Comparison of ENCODE assay signal across 11 cellular contexts in the genomic region with DNA sequence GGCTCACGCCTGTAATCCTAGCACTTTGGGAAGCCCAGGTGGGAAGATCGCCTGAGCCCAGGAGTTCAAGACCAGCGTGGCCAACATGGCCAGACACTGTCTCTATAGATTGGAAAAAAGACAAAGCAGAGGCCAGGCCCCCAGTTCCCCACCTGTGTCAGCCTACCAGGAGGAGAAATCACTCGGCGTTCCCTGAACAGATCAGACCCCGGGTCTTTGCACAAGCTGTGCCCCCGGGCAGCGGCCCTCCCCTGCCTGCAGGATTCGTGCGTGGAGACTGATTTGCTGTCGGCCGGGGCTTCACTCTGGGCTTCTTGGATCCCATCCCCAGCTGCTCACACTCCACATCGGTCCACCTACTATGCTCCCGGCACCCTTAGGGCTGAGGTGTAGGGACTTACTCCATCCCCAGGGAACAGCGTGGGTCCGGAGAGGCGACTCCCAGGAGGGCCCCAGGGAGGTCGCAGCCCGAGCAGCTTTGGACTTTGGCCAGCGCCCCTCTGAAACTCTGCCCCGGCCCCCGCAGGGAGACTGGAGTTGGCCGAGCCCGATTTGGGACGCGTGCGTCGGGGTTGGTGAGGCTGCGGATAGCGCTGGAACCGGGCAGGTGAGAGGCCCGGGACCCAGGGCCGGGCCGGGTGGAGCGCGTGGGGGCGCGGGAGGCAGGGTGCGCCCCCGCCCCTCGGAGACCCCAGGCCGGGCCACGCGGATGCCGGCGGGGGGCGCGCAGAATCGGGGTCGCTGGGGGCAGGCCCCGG. TPM values are rescaled to one million over a fixed set of nuclear protein-coding genes. Genes with fewer than 3 reads are reported as not detected.
A peak's percentile ranks its signal among the peaks of the same experiment; 100 is the strongest.
DNase-seq lines count a peak whose midpoint lies in the region; ATAC-seq, FAIRE-seq and TF ChIP-seq lines count a peak whose summit lies in the region.
"Had no signal": no experiment of that assay in that cellular context is flagged by ENCODE, and none has a peak within 500 bp of the region (broad histone marks: within the 10 kb centered on the region; RNA-seq: fewer than 3 reads in every experiment).

No MANE protein-coding gene starts in this region.

- no peak for TF ChIP-seq RAD21 in liver (IDR thresholded peaks at IDR 0.05)

- TF ChIP-seq POLR2A in tibial nerve (IDR thresholded peaks at IDR 0.05) (no peak), GM12891 (IDR thresholded peaks at IDR 0.05; ENCODE audit: low read depth, low read length) (no peak)

- no peak overlapping the region for H3K27ac Mint-ChIP-seq in T-cell

- no peaks in the 10 kb centered on the region for H3K9me3 Mint-ChIP-seq in T-cell

- H3K27ac ChIP-seq in C4-2B, result peak overlapping the region; percentile 83
- peak overlapping the region; percentile 82 to 90 for H3K27ac ChIP-seq in liver (ENCODE audit: low read depth in 1 of 2, low read length in 2 of 2)
- peak overlapping the region in 1 of 4 donors; percentile 64 for H3K27ac ChIP-seq in tibial nerve
- H3K27ac ChIP-seq: left lung had no signal

- CTCF ChIA-PET in T-cell (lab: Charles Lee), result no interaction called here

- H3K27me3 ChIP-seq in liver (ENCODE audit: control insufficient read depth in 4 of 4, insufficient read depth in 4 of 4, low read length in 3 of 4) (no peaks in the 10 kb centered on the region), tibial nerve (peaks cover 0 to 69% of the 10 kb centered on the region in 2 donors)

- peak overlapping the region in 1 of 2 donors; percentile 37 for H3K9ac ChIP-seq in liver (ENCODE audit: low read depth in 1 of 2, low read length in 2 of 2)

- POLR2A ChIA-PET in T-cell (lab: Charles Lee), result no interaction called here

- no peak for FAIRE-seq in GM12891 (lab: Jason Lieb, UNC)

- H3K27me3 Mint-ChIP-seq in T-cell, result peaks cover 18 to 36% of the 10 kb centered on the region in 2 donors

- peaks cover 3% of the 10 kb centered on the region for H3K36me3 Mint-ChIP-seq in T-cell

- peak overlapping the region; percentile 25 to 62 (median 26) for H3K4me3 Mint-ChIP-seq in T-cell

- TF ChIP-seq CTCF in C4-2B (conservative IDR thresholded peaks at IDR 0.05), result no peak
- no peak for TF ChIP-seq CTCF in liver (IDR thresholded peaks at IDR 0.05; ENCODE audit: low read depth, low read length, missing input control)
- no peak for TF ChIP-seq CTCF in tibial nerve (IDR thresholded peaks at IDR 0.05)

- H3K36me3 ChIP-seq in liver (ENCODE audit: control insufficient read depth in 4 of 4, insufficient read depth in 3 of 4, low read depth in 1 of 4, low read length in 3 of 4), result no peaks in the 10 kb centered on the region
- H3K36me3 ChIP-seq in tibial nerve, result no peaks in the 10 kb centered on the region
- H3K36me3 ChIP-seq: left lung had no signal

- H3K9me3 ChIP-seq in liver (ENCODE audit: control insufficient read depth in 4 of 4, low read length in 3 of 4) (no peaks in the 10 kb centered on the region), tibial nerve (no peaks in the 10 kb centered on the region)
- H3K9me3 ChIP-seq: left lung had no signal

- H3K4me3 ChIP-seq in liver (ENCODE audit: low read depth in 1 of 3, low read length in 3 of 3) (peak overlapping the region in 1 of 3 donors; percentile 73), tibial nerve (no peak overlapping the region)
- H3K4me3 ChIP-seq: left lung had no signal

- peaks cover 7 to 13% (median 10%) of the 10 kb centered on the region in 3 donors for H3K4me1 Mint-ChIP-seq in T-cell

- ATAC-seq in T-cell (replicated peaks in 1 of 4) (no peak), HG03196 (IDR thresholded peaks at IDR 0.05; ENCODE audit: unreplicated experiment) (no peak)
- ATAC-seq: left lung had no signal

- peaks cover 15 to 53% (median 34%) of the 10 kb centered on the region in 4 donors for H3K4me1 ChIP-seq in liver (ENCODE audit: control insufficient read depth in 4 of 4, insufficient read depth in 4 of 4, low read length in 3 of 4)
- peaks cover 0 to 22% (median 0%) of the 10 kb centered on the region in 4 donors for H3K4me1 ChIP-seq in tibial nerve

- DNase-seq in T-cell, result no peak
- DNase-seq in tibial nerve (ENCODE audit: low spot score in 2 of 2), result no peak
- no peak for DNase-seq in GM12891 (ENCODE audit: insufficient read length, low spot score)
- DNase-seq: DND-41, Kasumi-1, left lung, NCI-H446 treated with DMSO at 0.1 percent for 48 hours, SW 1271 had no signal

- TF ChIP-seq EP300 in tibial nerve (IDR thresholded peaks at IDR 0.05), result no peak

- WGBS in liver, result 25% methylated on average over 51 of the region's 51 CpGs
- WGBS in tibial nerve, 2 donors, result 29 to 47% methylated on average over 14 to 33 of the region's 51 CpGs

TF ChIP-seq in liver, 16 proteins besides CTCF, POLR2A, EP300 and RAD21:
- TF ChIP-seq YY1 (IDR thresholded peaks at IDR 0.05) (no peak), GABPA (IDR thresholded peaks at IDR 0.05 in 1 of 2, conservative IDR thresholded peaks at IDR 0.05 in 1 of 2) (no peak), FOXA1 (IDR thresholded peaks at IDR 0.05) (no peak), RXRA (IDR thresholded peaks at IDR 0.05) (no peak), NR2F2 (IDR thresholded peaks at IDR 0.05) (no peak), JUND (IDR thresholded peaks at IDR 0.05) (no peak), HNF4A (conservative IDR thresholded peaks at IDR 0.05) (no peak), FOXA2 (IDR thresholded peaks at IDR 0.05) (no peak)
- TF ChIP-seq, protein P1, sequence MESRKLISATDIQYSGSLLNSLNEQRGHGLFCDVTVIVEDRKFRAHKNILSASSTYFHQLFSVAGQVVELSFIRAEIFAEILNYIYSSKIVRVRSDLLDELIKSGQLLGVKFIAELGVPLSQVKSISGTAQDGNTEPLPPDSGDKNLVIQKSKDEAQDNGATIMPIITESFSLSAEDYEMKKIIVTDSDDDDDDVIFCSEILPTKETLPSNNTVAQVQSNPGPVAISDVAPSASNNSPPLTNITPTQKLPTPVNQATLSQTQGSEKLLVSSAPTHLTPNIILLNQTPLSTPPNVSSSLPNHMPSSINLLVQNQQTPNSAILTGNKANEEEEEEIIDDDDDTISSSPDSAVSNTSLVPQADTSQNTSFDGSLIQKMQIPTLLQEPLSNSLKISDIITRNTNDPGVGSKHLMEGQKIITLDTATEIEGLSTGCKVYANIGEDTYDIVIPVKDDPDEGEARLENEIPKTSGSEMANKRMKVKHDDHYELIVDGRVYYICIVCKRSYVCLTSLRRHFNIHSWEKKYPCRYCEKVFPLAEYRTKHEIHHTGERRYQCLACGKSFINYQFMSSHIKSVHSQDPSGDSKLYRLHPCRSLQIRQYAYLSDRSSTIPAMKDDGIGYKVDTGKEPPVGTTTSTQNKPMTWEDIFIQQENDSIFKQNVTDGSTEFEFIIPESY (IDR thresholded peaks at IDR 0.05), result no peak
TF ChIP-seq in liver: peak in this region for 0.

TF ChIP-seq in GM12891, 5 proteins besides CTCF, POLR2A, EP300 and RAD21:
- TF ChIP-seq POLR2AphosphoS5 (IDR thresholded peaks at IDR 0.05; ENCODE audit: low read depth, low read length) (no peak), PAX5 (IDR thresholded peaks at IDR 0.05; ENCODE audit: insufficient read depth, low read length, severe bottlenecking) (no peak), SPI1 (IDR thresholded peaks at IDR 0.05; ENCODE audit: low read depth, low read length) (no peak)

RNA-seq across cellular contexts. Expression of a gene that starts 0.5 kb away (rescaled TPM):
- total RNA-seq in T-cell (under 1 TPM in 1 of 5 donors, not detected in 4; 0.38 TPM), liver (1 to 10 TPM in 1 of 2 donors, under 1 TPM in 1; 0.98 to 6.2 TPM), tibial nerve (not detected)
- 1 to 10 TPM; 2.5 to 9.8 TPM for polyA plus RNA-seq in liver
- polyA plus RNA-seq in GM12891 (2012; ENCODE audit: low read depth, missing spikeins), result not detected

RNA-seq across cellular contexts. Expression of a gene that starts 9.8 kb away (rescaled TPM):
- total RNA-seq in T-cell (10 to 100 TPM; 42.1 to 69.8 (median 60.4) TPM), liver (10 to 100 TPM; 14.6 to 15.7 TPM), tibial nerve (10 to 100 TPM; 25.5 to 80.7 (median 52.0) TPM)
- 10 to 100 TPM; 51.9 to 79.8 TPM for polyA plus RNA-seq in liver
- 47.7 TPM for polyA plus RNA-seq in GM12891 (2012; ENCODE audit: low read depth, missing spikeins)

RNA-seq across cellular contexts. Expression of a gene that starts 16.0 kb away (rescaled TPM):
- 100 to 1,000 TPM; 477 to 682 (median 657) TPM for total RNA-seq in T-cell
- 100 to 1,000 TPM in 1 of 2 donors, 10 to 100 TPM in 1; 80.5 to 135 TPM for total RNA-seq in liver
- 100 to 1,000 TPM in 1 of 2 donors, 10 to 100 TPM in 1; 41.1 to 113 TPM for polyA plus RNA-seq in liver
- 100 to 1,000 TPM; 389 to 640 (median 576) TPM for total RNA-seq in tibial nerve
- 297 TPM for polyA plus RNA-seq in GM12891 (2012; ENCODE audit: low read depth, missing spikeins)

RNA-seq across cellular contexts. Expression of a gene that starts 36.8 kb away (rescaled TPM):
- total RNA-seq in T-cell (100 to 1,000 TPM in 1 of 5 donors, 10 to 100 TPM in 4; 54.0 to 161 (median 66.9) TPM), liver (10 to 100 TPM in 1 of 2 donors, 1 to 10 TPM in 1; 9.1 to 22.9 TPM), tibial nerve (10 to 100 TPM; 17.4 to 51.9 (median 39.4) TPM)
- 10 to 100 TPM in 1 of 2 donors, 1 to 10 TPM in 1; 2.9 to 14.6 TPM for polyA plus RNA-seq in liver
- 16.2 TPM for polyA plus RNA-seq in GM12891 (2012; ENCODE audit: low read depth, missing spikeins)

RNA-seq across cellular contexts. Expression of a gene that starts 43.6 kb away (rescaled TPM):
- total RNA-seq in T-cell (100 to 1,000 TPM; 117 to 233 (median 155) TPM), liver (10 to 100 TPM; 20.2 to 44.5 TPM), tibial nerve (100 to 1,000 TPM in 3 of 4 donors, 10 to 100 TPM in 1; 67.5 to 140 (median 127) TPM)
- 100 to 1,000 TPM; 246 to 315 TPM for polyA plus RNA-seq in liver
- polyA plus RNA-seq in GM12891 (2012; ENCODE audit: low read depth, missing spikeins), result 209 TPM
